Comparison of ENCODE assay signal across 6 cellular contexts in genomic region chr15:44817797-44818196, GRCh38.
DNase-seq lines count a peak whose midpoint lies in the region; ATAC-seq, FAIRE-seq and TF ChIP-seq lines count a peak whose summit lies in the region.
"Not testable (repeated sequence)": the region's sequence is repeated elsewhere in the genome, so short reads cannot be mapped to it uniquely, and the experiment has no call there.

No MANE protein-coding gene starts in this region.

- not testable (repeated sequence) for H3K9ac ChIP-seq in astrocyte (ENCODE audit: low read length); endothelial cell of umbilical vein (replicated peaks; ENCODE audit: extremely low read depth, insufficient read depth, low read length)

- H3K27me3 Mint-ChIP-seq in astrocyte (ENCODE audit: low read depth, unreplicated experiment) = not testable (repeated sequence)

- CTCF ChIA-PET in endothelial cell of umbilical vein (lab: Charles Lee) = not testable (repeated sequence)

- not testable (repeated sequence) for H3K4me2 ChIP-seq in astrocyte (ENCODE audit: low read length); endothelial cell of umbilical vein (ENCODE audit: insufficient read depth, low read length)

- H2AFZ ChIP-seq in astrocyte (ENCODE audit: low read depth, low read length); endothelial cell of umbilical vein (ENCODE audit: low read depth, low read length): not testable (repeated sequence)

- not testable (repeated sequence) for H3K4me1 ChIP-seq in astrocyte (ENCODE audit: insufficient read depth, low read length); endothelial cell of umbilical vein (ENCODE audit: control insufficient read depth, extremely low read depth, insufficient read depth, low read length)
- H3K4me1 ChIP-seq in mucosa of descending colon (ENCODE audit: low read depth) = peaks cover 13% of the 10 kb centered on the region

- FAIRE-seq in HTR-8/SVneo (lab: Jason Lieb, UNC) = peak; percentile 42
- peak; percentile 13 for FAIRE-seq in astrocyte (lab: Jason Lieb, UNC)
- peak; percentile 12 for FAIRE-seq in endothelial cell of umbilical vein (lab: Jason Lieb, UNC)

- H3K9me3 ChIP-seq in astrocyte (ENCODE audit: insufficient read depth, low read depth, low read length); endothelial cell of umbilical vein (replicated peaks; ENCODE audit: control insufficient read depth, insufficient read depth, low read length); mucosa of descending colon: not testable (repeated sequence)

- POLR2A ChIA-PET in endothelial cell of umbilical vein (lab: Charles Lee) = not testable (repeated sequence)

- H3K79me2 ChIP-seq in astrocyte (ENCODE audit: insufficient read depth, low read length); endothelial cell of umbilical vein (ENCODE audit: control insufficient read depth, insufficient read depth, low read length): not testable (repeated sequence)

- ATAC-seq in mucosa of descending colon = peak; percentile 78

- not testable (repeated sequence) for DNase-seq in HTR-8/SVneo (ENCODE audit: insufficient read length, low spot score); astrocyte (ENCODE audit: low read depth); endothelial cell of umbilical vein (ENCODE audit: low read depth, low spot score); mucosa of descending colon
- DNase-seq in MV-4-11 (lab: John Stamatoyannopoulos, UW) (peak; percentile 14), OCI-M1 (lab: John Stamatoyannopoulos, UW) (peak; percentile 67)

- H3K27me3 ChIP-seq in astrocyte (ENCODE audit: insufficient read depth, low read length) = peaks cover 12% of the 10 kb centered on the region
- not testable (repeated sequence) for H3K27me3 ChIP-seq in endothelial cell of umbilical vein (ENCODE audit: control insufficient read depth in 2 of 2, insufficient read depth in 2 of 2, low read length in 2 of 2)

- not testable (repeated sequence) for H3K9me3 Mint-ChIP-seq in astrocyte (ENCODE audit: unreplicated experiment)

- TF ChIP-seq CTCF in astrocyte (IDR thresholded peaks at IDR 0.05; ENCODE audit: insufficient read depth, low read depth, low read length); endothelial cell of umbilical vein (IDR thresholded peaks at IDR 0.05; ENCODE audit: extremely low read depth in 1 of 2, insufficient read depth in 1 of 2, low read depth in 1 of 2, low read length in 2 of 2); mucosa of descending colon (IDR thresholded peaks at IDR 0.05): not testable (repeated sequence)

- TF ChIP-seq POLR2A in endothelial cell of umbilical vein (IDR thresholded peaks at IDR 0.05; ENCODE audit: low read depth, low read length) = not testable (repeated sequence)

- H3K36me3 ChIP-seq in astrocyte (ENCODE audit: insufficient read depth, low read length); endothelial cell of umbilical vein (ENCODE audit: control insufficient read depth in 2 of 2, extremely low read depth in 1 of 2, insufficient read depth in 2 of 2, low read length in 2 of 2); mucosa of descending colon (ENCODE audit: low read depth): not testable (repeated sequence)

- H3K4me3 ChIP-seq in astrocyte (ENCODE audit: insufficient read depth, low read depth, low read length); endothelial cell of umbilical vein (replicated peaks in 1 of 3; ENCODE audit: insufficient read depth in 1 of 3, low read depth in 1 of 3, low read length in 3 of 3); mucosa of descending colon: not testable (repeated sequence)

- not testable (repeated sequence) for H3K4me1 Mint-ChIP-seq in astrocyte (ENCODE audit: low read depth, unreplicated experiment)

- not testable (repeated sequence) for H4K20me1 ChIP-seq in astrocyte (ENCODE audit: insufficient read depth, low read length); endothelial cell of umbilical vein (replicated peaks; ENCODE audit: control insufficient read depth, extremely low read depth, insufficient read depth, low read length)

- not testable (repeated sequence) for H3K4me3 Mint-ChIP-seq in astrocyte (ENCODE audit: unreplicated experiment)

- H3K27ac Mint-ChIP-seq in astrocyte (ENCODE audit: unreplicated experiment) = not testable (repeated sequence)

- intact Hi-C loops in endothelial cell of umbilical vein (cut with micrococcal nuclease); mucosa of descending colon (cut with DNase I, micrococcal nuclease): not testable (repeated sequence)

- dilution Hi-C loops in endothelial cell of umbilical vein (cut with MboI; ENCODE audit: extremely low pct_ligation_motif_present, low sequenced_read_pairs) = not testable (repeated sequence)

- H3K36me3 Mint-ChIP-seq in astrocyte (ENCODE audit: low read depth, unreplicated experiment) = not testable (repeated sequence)

- BruUV-seq in endothelial cell of umbilical vein (replicated peaks; lab: Mats Ljungman, UMichigan) = not testable (repeated sequence)

- H3K27ac ChIP-seq in astrocyte (ENCODE audit: low read depth, low read length); endothelial cell of umbilical vein (ENCODE audit: insufficient read depth, low read depth, low read length): not testable (repeated sequence)

- H3K9me1 ChIP-seq in endothelial cell of umbilical vein (replicated peaks; ENCODE audit: control insufficient read depth, extremely low read depth, insufficient read depth, low read length) = not testable (repeated sequence)
